ENCODE assay signal across 21 cellular contexts in the genomic region with DNA sequence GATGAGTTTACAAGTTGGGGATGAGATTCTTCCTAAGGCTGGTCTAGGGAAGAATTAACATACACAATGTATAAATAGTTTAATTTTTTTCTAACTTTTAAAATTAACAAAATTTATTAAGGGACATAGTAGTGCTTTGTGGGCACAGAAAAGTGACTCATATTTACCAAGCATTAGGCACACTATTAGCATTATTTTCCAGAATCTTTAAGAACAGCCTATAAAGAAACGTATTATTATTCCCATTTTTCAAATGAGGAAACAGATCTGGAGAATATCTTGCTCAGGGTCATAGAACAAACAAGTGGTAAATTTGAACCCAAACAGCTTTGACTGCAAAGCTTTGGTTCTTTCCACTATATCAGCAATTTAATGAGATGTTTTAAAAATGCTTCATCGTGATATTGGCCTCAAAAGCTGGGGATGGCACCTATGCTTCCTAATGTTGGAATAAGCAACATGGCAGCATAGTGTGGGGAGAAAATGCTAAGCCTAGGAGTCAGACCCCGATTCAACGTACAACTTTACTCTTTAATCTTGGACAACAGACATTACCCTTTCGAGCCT. TPM values are rescaled to one million over a fixed set of nuclear protein-coding genes. Genes with fewer than 3 reads are reported as not detected.
DNase-seq lines count a peak whose midpoint lies in the region; ATAC-seq and TF ChIP-seq lines count a peak whose summit lies in the region.
"Had no signal": no experiment of that assay in that cellular context is flagged by ENCODE, and none has a peak within 500 bp of the region (broad histone marks: within the 10 kb centered on the region; RNA-seq: fewer than 3 reads in every experiment).

No MANE protein-coding gene starts in this region.

- ATAC-seq in SK-N-SH treated with all-trans-retinoic acid at 6 μM for 48 hours, result no peak
- ATAC-seq in foreskin keratinocyte, result no peak
- no peak for ATAC-seq in GM18858 (IDR thresholded peaks at IDR 0.05; ENCODE audit: unreplicated experiment)
- ATAC-seq: activated CD4-positive, alpha-beta T cell treated with anti-CD3 and anti-CD28 coated beads for 36 hours; activated T-cell treated with anti-CD3 and anti-CD28 coated beads, Interleukin-2, amount 50 U/mL, for 4 hours; effector memory CD8-positive, alpha-beta T cell; HCT116; stimulated activated naive B cell treated with anti-CD40 and anti-IgM and Interleukin-4, amounts not matched to agents 10 μg/mL and 1 μg/mL and 100 μg/mL, for 72 hours; T-cell had no signal

- no peak for TF ChIP-seq RAD21 in SK-N-SH (IDR thresholded peaks at IDR 0.05; ENCODE audit: low read length)

- H3K27me3 ChIP-seq in SK-N-SH (ENCODE audit: insufficient read depth) (no peaks in the 10 kb centered on the region), foreskin keratinocyte (no peaks in the 10 kb centered on the region), osteoblast (ENCODE audit: insufficient read depth, low read length) (no peaks in the 10 kb centered on the region)

- no peak for TF ChIP-seq EP300 in SK-N-SH (IDR thresholded peaks at IDR 0.05; ENCODE audit: borderline replicate concordance in 1 of 2, low read depth in 1 of 2, low read length in 1 of 2)

- TF ChIP-seq CTCF in SK-N-SH (IDR thresholded peaks at IDR 0.05) (no peak), foreskin keratinocyte (conservative IDR thresholded peaks at IDR 0.05) (no peak), osteoblast (IDR thresholded peaks at IDR 0.05; ENCODE audit: extremely low read depth, low read depth, low read length) (no peak)

- CTCF ChIA-PET in SK-N-SH (lab: Yijun Ruan, JAX), result interaction anchor here (6.2 kb wide), 1 partner anchor 8 kb away, joined by 40 read pairs; no protein-coding TSS in a partner anchor

- no peaks in the 10 kb centered on the region for H3K9me3 ChIP-seq in SK-N-SH
- no peaks in the 10 kb centered on the region for H3K9me3 ChIP-seq in osteoblast (ENCODE audit: low read depth, low read length)
- H3K9me3 ChIP-seq: thoracic aorta had no signal

- H3K36me3 ChIP-seq in SK-N-SH (replicated peaks in 1 of 2; ENCODE audit: control insufficient read depth in 1 of 2, insufficient read depth in 2 of 2, low read length in 1 of 2), result no peaks in the 10 kb centered on the region
- H3K36me3 ChIP-seq in osteoblast (ENCODE audit: insufficient read depth, low read length), result no peaks in the 10 kb centered on the region
- H3K36me3 ChIP-seq: thoracic aorta had no signal

- H3K79me2 ChIP-seq in SK-N-SH (ENCODE audit: insufficient read depth) (no peaks in the 10 kb centered on the region), osteoblast (ENCODE audit: insufficient read depth, low read length) (no peaks in the 10 kb centered on the region)

- H3K9ac ChIP-seq in SK-N-SH, result no peak overlapping the region; the same call in 1 of the 2 replicates

- H4K20me1 ChIP-seq in SK-N-SH (ENCODE audit: insufficient read depth) (no peaks in the 10 kb centered on the region), osteoblast (ENCODE audit: insufficient read depth, low read length) (no peaks in the 10 kb centered on the region)

- H3K4me1 ChIP-seq in SK-N-SH (ENCODE audit: control insufficient read depth in 1 of 2, insufficient read depth in 2 of 2, low read depth in 1 of 2, low read length in 1 of 2) (peaks cover 19 to 40% of the 10 kb centered on the region in 2 experiments), foreskin keratinocyte (peaks cover 43% of the 10 kb centered on the region), osteoblast (ENCODE audit: insufficient read depth, low read length) (peaks cover 40% of the 10 kb centered on the region)

- H3K4me2 ChIP-seq in SK-N-SH (peak overlapping the region; percentile 15; the same call in 1 of the 2 replicates), osteoblast (ENCODE audit: insufficient read depth, low read length) (no peak overlapping the region)

- H2AFZ ChIP-seq in SK-N-SH (ENCODE audit: low read depth), result no peak overlapping the region
- H2AFZ ChIP-seq in osteoblast (ENCODE audit: low read length), result no peak overlapping the region

- H3K27ac ChIP-seq in SK-N-SH (ENCODE audit: low read depth in 2 of 2, low read length in 1 of 2), result peak overlapping the region; percentile 65 to 99; a peak in 3 of 4 replicates
- H3K27ac ChIP-seq in foreskin keratinocyte, result peak overlapping the region; percentile 77
- peak overlapping the region; percentile 92 for H3K27ac ChIP-seq in osteoblast (ENCODE audit: low read depth, low read length)
- H3K27ac ChIP-seq: 22Rv1 had no signal

- no peaks in the 10 kb centered on the region for H3K9me2 ChIP-seq in SK-N-SH

- WGBS in SK-N-SH (ENCODE audit: low lambda C conversion rate), result 75% methylated on average over 5 of the region's 5 CpGs

- POLR2A ChIA-PET in SK-N-SH (lab: Yijun Ruan, JAX), result no interaction called here

- no peak overlapping the region for H3K4me3 ChIP-seq in SK-N-SH (ENCODE audit: low read depth in 2 of 2, low read length in 1 of 2)
- H3K4me3 ChIP-seq in osteoblast (ENCODE audit: insufficient read depth, low read length), result no peak overlapping the region
- H3K4me3 ChIP-seq: thoracic aorta had no signal

- DNase-seq in SK-N-SH, result no peak
- DNase-seq in foreskin keratinocyte, result no peak
- no peak for DNase-seq in osteoblast (ENCODE audit: insufficient read length, low spot score, missing footprints)
- DNase-seq in hypothalamus (lab: John Stamatoyannopoulos, UW), result no peak
- no peak for DNase-seq in NCI-H2171 treated with DMSO at 0.1 percent for 48 hours (lab: John Stamatoyannopoulos, UW)
- DNase-seq in RKO (ENCODE audit: low spot score), result no peak
- DNase-seq: activated CD4-positive, alpha-beta T cell treated with anti-CD3 and anti-CD28 coated beads for 36 hours; activated T-cell treated with anti-CD3 and anti-CD28 coated beads, Interleukin-2, amount 50 U/mL, for 4 hours; Calu3; effector memory CD8-positive, alpha-beta T cell; KBM-7; nephron progenitor cell; Right ventricle myocardium superior; stimulated activated CD4-positive, alpha-beta T cell treated with anti-CD3 and anti-CD28 coated beads, Interleukin-2, amount 100 ng/mL, for 24 hours; stimulated activated naive B cell treated with anti-CD40 and anti-IgM and Interleukin-4, amounts not matched to agents 10 μg/mL and 1 μg/mL and 100 μg/mL, for 72 hours; T-cell had no signal

- peaks cover 29% of the 10 kb centered on the region for H3F3A ChIP-seq in SK-N-SH (replicated peaks; ENCODE audit: insufficient read depth)

TF ChIP-seq in SK-N-SH, 30 proteins besides CTCF, POLR2A, EP300 and RAD21 (continues in another document):
- no peak for TF ChIP-seq CHD2 (IDR thresholded peaks at IDR 0.05; ENCODE audit: low read length, partially characterized antibody)
- no peak for TF ChIP-seq JUND (IDR thresholded peaks at IDR 0.05)
- TF ChIP-seq MAX (IDR thresholded peaks at IDR 0.05; ENCODE audit: low read depth), result no peak
- no peak for TF ChIP-seq ELF1 (IDR thresholded peaks at IDR 0.05)
- TF ChIP-seq USF2 (IDR thresholded peaks at IDR 0.05; ENCODE audit: borderline replicate concordance, low read depth, low read length), result no peak
- no peak for TF ChIP-seq MEF2A (IDR thresholded peaks at IDR 0.05; ENCODE audit: borderline replicate concordance, low read depth)
- no peak for TF ChIP-seq GATA2 (CRISPR knock-in tag; IDR thresholded peaks at IDR 0.05)
- no peak for TF ChIP-seq RFX5 (IDR thresholded peaks at IDR 0.05; ENCODE audit: low read length)

TF ChIP-seq in SK-N-SH treated with all-trans-retinoic acid at 6 μM for 48 hours, 23 proteins besides CTCF, POLR2A, EP300 and RAD21 (continues in another document):
- no peak for TF ChIP-seq CSRNP3 (CRISPR knock-in tag; IDR thresholded peaks at IDR 0.05)
- no peak for TF ChIP-seq ZC3H10 (CRISPR knock-in tag; IDR thresholded peaks at IDR 0.05)
- no peak for TF ChIP-seq OSR1 (CRISPR knock-in tag; IDR thresholded peaks at IDR 0.05)
- TF ChIP-seq ZNF565 (CRISPR knock-in tag; conservative IDR thresholded peaks at IDR 0.05; ENCODE audit: low read depth), result no peak
- TF ChIP-seq ZNF8 (CRISPR knock-in tag; IDR thresholded peaks at IDR 0.05), result no peak
- no peak for TF ChIP-seq ZNF70 (CRISPR knock-in tag; IDR thresholded peaks at IDR 0.05)
- TF ChIP-seq ESRRG (CRISPR knock-in tag; IDR thresholded peaks at IDR 0.05), result no peak
- TF ChIP-seq ZFP30 (CRISPR knock-in tag; IDR thresholded peaks at IDR 0.05), result no peak
- no peak for TF ChIP-seq ISL1 (CRISPR knock-in tag; IDR thresholded peaks at IDR 0.05)
- no peak for TF ChIP-seq GLIS3 (CRISPR knock-in tag; IDR thresholded peaks at IDR 0.05)
- TF ChIP-seq PATZ1 (CRISPR knock-in tag; IDR thresholded peaks at IDR 0.05; ENCODE audit: borderline replicate concordance), result no peak
- TF ChIP-seq ZFP3 (CRISPR knock-in tag; IDR thresholded peaks at IDR 0.05), result no peak
- TF ChIP-seq BACH2 (CRISPR knock-in tag; IDR thresholded peaks at IDR 0.05; ENCODE audit: borderline replicate concordance), result no peak

RNA-seq across cellular contexts. Expression of gene ABCA1, which starts 55.9 kb away (rescaled TPM):
- 5.3 and 9.3 TPM in 2 replicates for polyA plus RNA-seq in SK-N-SH (2012; rRNA removed)
- polyA plus RNA-seq in SK-N-SH (2012; cell fraction: cytosol; rRNA removed), result 4.7 and 4.9 TPM in 2 replicates
- 4.2 and 7.3 TPM in 2 replicates for polyA plus RNA-seq in SK-N-SH (2012; cell fraction: nucleus; rRNA removed)
- total RNA-seq in foreskin keratinocyte, result 24.3 and 24.5 TPM in 2 replicates
- polyA plus RNA-seq in foreskin keratinocyte, result 2.2 and 2.6 TPM in 2 replicates
- 50.1 and 73.1 TPM in 2 replicates for total RNA-seq in osteoblast
